In the genomic region with DNA sequence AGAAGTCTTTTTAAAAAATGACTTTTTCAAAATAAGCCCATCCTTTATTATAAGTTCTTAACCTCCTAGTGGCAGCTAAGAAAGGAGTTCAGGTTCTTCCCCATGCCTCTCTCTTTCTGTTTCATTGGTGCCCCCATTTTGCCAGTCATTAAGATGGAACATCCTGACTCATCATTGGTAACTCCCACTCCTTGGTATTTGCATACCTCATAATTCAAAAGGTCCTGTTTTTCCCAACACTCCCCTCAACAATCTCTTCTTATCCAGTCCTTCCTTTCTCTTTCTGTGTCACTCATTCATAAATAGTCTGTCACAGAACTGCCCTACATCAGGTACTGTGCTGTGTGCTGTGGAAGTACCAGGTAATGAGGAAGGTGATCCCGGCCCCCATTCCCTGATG, we compare ENCODE assay signal across 14 cellular contexts.
DNase-seq lines count a peak whose midpoint lies in the region; ATAC-seq and TF ChIP-seq lines count a peak whose summit lies in the region.
"Had no signal": no experiment of that assay in that cellular context is flagged by ENCODE, and none has a peak within 500 bp of the region (broad histone marks: within the 10 kb centered on the region; RNA-seq: fewer than 3 reads in every experiment).

No MANE protein-coding gene starts in this region.

- no peaks in the 10 kb centered on the region for H3K9me3 Mint-ChIP-seq in T-helper 2 cell treated with Interferon-gamma antibody and Interleukin-4, amounts not matched to agents 5 μg/mL and 100 μg/mL, for 36 hours
- H3K9me3 Mint-ChIP-seq in activated naive CD8-positive, alpha-beta T cell treated with anti-CD3 and anti-CD28 coated beads, Interleukin-2, amount 50 U/mL, for 24 hours = no peaks in the 10 kb centered on the region
- no peaks in the 10 kb centered on the region for H3K9me3 Mint-ChIP-seq in neural crest cell

- ATAC-seq in activated naive CD8-positive, alpha-beta T cell treated with anti-CD3 and anti-CD28 coated beads, Interleukin-2, amount 50 U/mL, for 24 hours = peak; percentile 71
- ATAC-seq in GM21528 (IDR thresholded peaks at IDR 0.05; ENCODE audit: low FRiP score, unreplicated experiment) = no peak

- H2AFZ ChIP-seq in OCI-LY7 (ENCODE audit: low read length) = no peak overlapping the region

- TF ChIP-seq CTCF in neural crest cell (conservative IDR thresholded peaks at IDR 0.05) = no peak
- TF ChIP-seq CTCF in OCI-LY7 (conservative IDR thresholded peaks at IDR 0.05; ENCODE audit: low read length) = no peak

- no peaks in the 10 kb centered on the region for H4K20me1 ChIP-seq in OCI-LY7 (ENCODE audit: insufficient read depth, low read length)

- peak; percentile 17 for DNase-seq in T-helper 2 cell treated with Interferon-gamma antibody and Interleukin-4, amounts not matched to agents 5 μg/mL and 100 μg/mL, for 36 hours (ENCODE audit: low spot score)
- DNase-seq in T-helper 2 cell (no peak), HEK293T (ENCODE audit: extremely low spot score) (no peak), neural crest cell (ENCODE audit: low read depth, low spot score) (no peak), T-helper 9 cell (no peak), OCI-LY7 (ENCODE audit: low spot score) (no peak)
- no peak for DNase-seq in activated naive CD8-positive, alpha-beta T cell treated with anti-CD3 and anti-CD28 coated beads, Interleukin-2, amount 50 U/mL, for 24 hours
- DNase-seq: anterior cingulate cortex, COR-L47, mesendoderm, NCI-H1694, NCI-H510A treated with DMSO at 0.1 percent for 48 hours, substantia nigra had no signal

- H3K27me3 Mint-ChIP-seq in T-helper 2 cell treated with Interferon-gamma antibody and Interleukin-4, amounts not matched to agents 5 μg/mL and 100 μg/mL, for 36 hours (ENCODE audit: low read depth) = no peaks in the 10 kb centered on the region
- H3K27me3 Mint-ChIP-seq in activated naive CD8-positive, alpha-beta T cell treated with anti-CD3 and anti-CD28 coated beads, Interleukin-2, amount 50 U/mL, for 24 hours = no peaks in the 10 kb centered on the region
- H3K27me3 Mint-ChIP-seq in neural crest cell (ENCODE audit: low read depth) = no peaks in the 10 kb centered on the region

- H3K27ac Mint-ChIP-seq in T-helper 2 cell treated with Interferon-gamma antibody and Interleukin-4, amounts not matched to agents 5 μg/mL and 100 μg/mL, for 36 hours = no peak overlapping the region
- peak overlapping the region; percentile 90 for H3K27ac Mint-ChIP-seq in activated naive CD8-positive, alpha-beta T cell treated with anti-CD3 and anti-CD28 coated beads, Interleukin-2, amount 50 U/mL, for 24 hours
- H3K27ac Mint-ChIP-seq in neural crest cell (ENCODE audit: unreplicated experiment) = peak overlapping the region; percentile 79

- no TSS peak for BruUV-seq in OCI-LY7 (replicated peaks; lab: Mats Ljungman, UMichigan)

- CTCF ChIA-PET in HEK293T (lab: Yijun Ruan, JAX) (interaction anchor here (0.6 kb wide), 1 partner anchor 17 kb away, joined by 3 read pairs; no protein-coding TSS in a partner anchor), OCI-LY7 (lab: Charles Lee; ENCODE audit: unreplicated experiment) (no interaction called here)

- no peak overlapping the region for H3K4me3 ChIP-seq in OCI-LY7 (ENCODE audit: low read depth, low read length, poor library complexity, severe bottlenecking)

- no peaks in the 10 kb centered on the region for H3K9me2 ChIP-seq in OCI-LY7 (ENCODE audit: insufficient read depth, low read length)

- H3K36me3 ChIP-seq in OCI-LY7 (ENCODE audit: insufficient read depth, low read length) = peaks cover 13% of the 10 kb centered on the region

- H3K79me2 ChIP-seq in OCI-LY7 (ENCODE audit: insufficient read depth, low read depth, low read length) = no peaks in the 10 kb centered on the region

- peaks cover 12% of the 10 kb centered on the region for H3K36me3 Mint-ChIP-seq in T-helper 2 cell treated with Interferon-gamma antibody and Interleukin-4, amounts not matched to agents 5 μg/mL and 100 μg/mL, for 36 hours (ENCODE audit: low read depth)
- H3K36me3 Mint-ChIP-seq in activated naive CD8-positive, alpha-beta T cell treated with anti-CD3 and anti-CD28 coated beads, Interleukin-2, amount 50 U/mL, for 24 hours (ENCODE audit: low read depth) = peaks cover 48% of the 10 kb centered on the region
- no peaks in the 10 kb centered on the region for H3K36me3 Mint-ChIP-seq in neural crest cell (ENCODE audit: low read depth)

- H3K4me3 Mint-ChIP-seq in T-helper 2 cell treated with Interferon-gamma antibody and Interleukin-4, amounts not matched to agents 5 μg/mL and 100 μg/mL, for 36 hours = no peak overlapping the region
- peak overlapping the region; percentile 65 for H3K4me3 Mint-ChIP-seq in activated naive CD8-positive, alpha-beta T cell treated with anti-CD3 and anti-CD28 coated beads, Interleukin-2, amount 50 U/mL, for 24 hours
- no peak overlapping the region for H3K4me3 Mint-ChIP-seq in neural crest cell

- no peak overlapping the region for H3K27ac ChIP-seq in OCI-LY7 (ENCODE audit: low read depth, low read length, poor library complexity, severe bottlenecking)

- H3K4me1 Mint-ChIP-seq in T-helper 2 cell treated with Interferon-gamma antibody and Interleukin-4, amounts not matched to agents 5 μg/mL and 100 μg/mL, for 36 hours (ENCODE audit: low read depth) = peaks cover 37% of the 10 kb centered on the region
- peaks cover 96% of the 10 kb centered on the region for H3K4me1 Mint-ChIP-seq in activated naive CD8-positive, alpha-beta T cell treated with anti-CD3 and anti-CD28 coated beads, Interleukin-2, amount 50 U/mL, for 24 hours
- peaks cover 10% of the 10 kb centered on the region for H3K4me1 Mint-ChIP-seq in neural crest cell

- H3K4me2 ChIP-seq in OCI-LY7 (ENCODE audit: low read length) = no peak overlapping the region

- peaks cover under 1% of the 10 kb centered on the region for H3K4me1 ChIP-seq in OCI-LY7 (ENCODE audit: insufficient read depth, low read length, poor library complexity, severe bottlenecking)

- no peaks in the 10 kb centered on the region for H3K9me3 ChIP-seq in OCI-LY7 (ENCODE audit: low read length)

- POLR2A ChIA-PET in HEK293T (lab: Yijun Ruan, JAX) = interaction anchor here (1.2 kb wide), 1 partner anchor 125 kb away, joined by 3 read pairs; no protein-coding TSS in a partner anchor
- POLR2A ChIA-PET in OCI-LY7 (lab: Charles Lee) = interaction anchor here (0.7 kb wide), 1 partner anchor 14 kb away, joined by 3 read pairs; no protein-coding TSS in a partner anchor

- intact Hi-C loops in OCI-LY7 (cut with micrococcal nuclease; ENCODE audit: unreplicated experiment) = no loop called here

TF ChIP-seq in HEK293T, 16 proteins besides CTCF, POLR2A, EP300 and RAD21:
- no peak for TF ChIP-seq ZNF384 (IDR thresholded peaks at IDR 0.05)
- TF ChIP-seq, protein P1, sequence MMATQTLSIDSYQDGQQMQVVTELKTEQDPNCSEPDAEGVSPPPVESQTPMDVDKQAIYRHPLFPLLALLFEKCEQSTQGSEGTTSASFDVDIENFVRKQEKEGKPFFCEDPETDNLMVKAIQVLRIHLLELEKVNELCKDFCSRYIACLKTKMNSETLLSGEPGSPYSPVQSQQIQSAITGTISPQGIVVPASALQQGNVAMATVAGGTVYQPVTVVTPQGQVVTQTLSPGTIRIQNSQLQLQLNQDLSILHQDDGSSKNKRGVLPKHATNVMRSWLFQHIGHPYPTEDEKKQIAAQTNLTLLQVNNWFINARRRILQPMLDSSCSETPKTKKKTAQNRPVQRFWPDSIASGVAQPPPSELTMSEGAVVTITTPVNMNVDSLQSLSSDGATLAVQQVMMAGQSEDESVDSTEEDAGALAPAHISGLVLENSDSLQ (IDR thresholded peaks at IDR 0.05) = peak; percentile 21; the same call in 1 of the 2 replicates
